In the genomic region with DNA sequence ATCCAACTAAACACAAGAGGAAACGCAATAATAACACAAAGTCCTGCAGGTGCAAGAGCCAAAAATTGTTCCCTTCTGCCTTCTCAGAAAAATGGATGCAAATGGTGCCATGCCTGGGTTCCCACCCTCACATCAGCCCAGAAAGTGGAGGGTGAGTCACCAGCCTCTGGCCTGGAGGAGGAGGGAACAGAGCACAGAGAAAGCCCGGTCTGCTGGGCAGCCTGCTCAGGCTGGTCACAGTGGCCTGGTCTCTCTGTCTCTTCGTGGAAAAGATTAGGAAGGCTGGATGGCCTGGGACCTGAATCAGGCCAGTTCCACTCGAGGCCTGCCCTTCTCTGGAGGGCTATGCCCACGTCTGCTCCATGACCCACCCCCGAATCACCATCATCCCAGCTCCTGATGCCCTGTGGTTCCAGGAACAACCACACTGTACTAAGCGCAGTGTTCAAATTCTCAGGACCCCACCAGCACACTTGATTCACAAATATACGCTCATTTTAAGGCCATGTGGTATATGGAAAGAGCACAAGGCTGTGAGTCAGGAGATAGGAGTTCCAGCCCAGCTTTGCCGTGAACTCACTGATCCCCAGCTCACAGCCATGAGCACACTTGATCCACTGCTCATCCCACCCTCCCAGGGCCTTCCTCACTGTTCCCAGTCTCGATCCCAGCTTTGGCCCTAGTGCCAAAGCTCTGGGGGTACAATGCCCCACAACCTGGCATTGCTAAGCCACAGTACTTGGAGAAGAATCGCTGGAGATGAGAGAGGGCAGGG, we compare ENCODE assay signal across 12 cellular contexts.
DNase-seq lines count a peak whose midpoint lies in the region; ATAC-seq and TF ChIP-seq lines count a peak whose summit lies in the region.
"Had no signal": no experiment of that assay in that cellular context is flagged by ENCODE, and none has a peak within 500 bp of the region (broad histone marks: within the 10 kb centered on the region; RNA-seq: fewer than 3 reads in every experiment).

No MANE protein-coding gene starts in this region.

- ATAC-seq in aorta (ENCODE audit: low FRiP score) (peak; percentile 48), GM19023 (IDR thresholded peaks at IDR 0.05; ENCODE audit: unreplicated experiment) (no peak)

- H3K27ac ChIP-seq in aorta (ENCODE audit: low read depth in 1 of 2, low read length in 2 of 2) (peak overlapping the region in 1 of 2 donors; percentile 87), transverse colon (no peak overlapping the region)
- H3K27ac ChIP-seq: 22Rv1, heart right ventricle, SK-N-MC had no signal

- H3K36me3 ChIP-seq in aorta (ENCODE audit: control insufficient read depth in 1 of 2, insufficient read depth in 2 of 2, low read length in 1 of 2) (no peaks in the 10 kb centered on the region), transverse colon (no peaks in the 10 kb centered on the region)
- H3K36me3 ChIP-seq: heart right ventricle had no signal

- H3K27me3 ChIP-seq in aorta (ENCODE audit: control insufficient read depth in 1 of 2, insufficient read depth in 2 of 2, low read length in 1 of 2) (no peaks in the 10 kb centered on the region), transverse colon (no peaks in the 10 kb centered on the region)
- H3K27me3 ChIP-seq: heart right ventricle had no signal

- H3K4me1 ChIP-seq in aorta (ENCODE audit: control insufficient read depth in 1 of 2, insufficient read depth in 2 of 2, low read length in 2 of 2) (peaks cover 0 to 11% of the 10 kb centered on the region in 2 donors), transverse colon (no peaks in the 10 kb centered on the region)

- no peak for TF ChIP-seq POLR2A in transverse colon (IDR thresholded peaks at IDR 0.05)

- POLR2A ChIA-PET in HEK293T (lab: Yijun Ruan, JAX), result no interaction called here

- H3K4me3 ChIP-seq in aorta (ENCODE audit: low read length in 2 of 2) (no peak overlapping the region), transverse colon (no peak overlapping the region)
- H3K4me3 ChIP-seq: heart right ventricle, SK-N-MC had no signal

- H3K9me3 ChIP-seq in aorta (ENCODE audit: control insufficient read depth, low read length) (no peaks in the 10 kb centered on the region), transverse colon (no peaks in the 10 kb centered on the region)
- H3K9me3 ChIP-seq: heart right ventricle had no signal

- DNase-seq in NCI-H1092 treated with DMSO at 0.1 percent for 48 hours (lab: John Stamatoyannopoulos, UW) (peak; percentile 45), NCI-H1092 (lab: John Stamatoyannopoulos, UW) (no peak), amniotic epithelial cell (ENCODE audit: low read depth) (peak; percentile 83), iris pigment epithelial cell (ENCODE audit: low read depth) (peak; percentile 74), aorta (peak; percentile 74 to 78), HEK293T (ENCODE audit: extremely low spot score) (no peak), transverse colon (no peak)
- DNase-seq: DND-41, heart right ventricle had no signal

- intact Hi-C loops in aorta (cut with DNase I), result loop anchor here in 1 of 2 donors (5.0 to 10.0 kb wide), 2 partner anchors 115 to 162 kb away; no protein-coding TSS in a partner anchor
- intact Hi-C loops in transverse colon (cut with DNase I; ENCODE audit: low total_unique reads), result no loop called here

- TF ChIP-seq CTCF in transverse colon (IDR thresholded peaks at IDR 0.05), result no peak

- in situ Hi-C loops in transverse colon (cut with MboI; ENCODE audit: low pct_ligation_motif_present in 1 of 4, low pct_unique_long_range_greater_than_20kb in 1 of 4, low sequenced_read_pairs in 3 of 4), result loop anchor here in 2 of 4 donors (25.0 kb wide), 1 partner anchor 290 kb away; no protein-coding TSS in a partner anchor

- WGBS in aorta, 2 donors, result 50 to 52% methylated on average over 11 of the region's 11 CpGs
- WGBS in transverse colon (ENCODE audit: low coverage in 1 of 2), 2 donors, result 62 to 81% methylated on average over 2 to 11 of the region's 11 CpGs

- no peak for TF ChIP-seq EP300 in transverse colon (IDR thresholded peaks at IDR 0.05; ENCODE audit: low read depth)

- CTCF ChIA-PET in HEK293T (lab: Yijun Ruan, JAX), result no interaction called here

TF ChIP-seq in HEK293T, 16 proteins besides CTCF, POLR2A, EP300 and RAD21:
- TF ChIP-seq ZNF384 (IDR thresholded peaks at IDR 0.05), result no peak
- no peak for TF ChIP-seq L3MBTL2 (conservative IDR thresholded peaks at IDR 0.05)
- TF ChIP-seq SUZ12 (IDR thresholded peaks at IDR 0.05), result no peak

Comparison
In these comparisons a context has a peak if more than half of its experiments do, and no peak if none do; other contexts are left out.
1. DNase-seq: peak in NCI-H1092 treated with DMSO at 0.1 percent for 48 hours (single experiment), amniotic epithelial cell (single experiment), iris pigment epithelial cell (single experiment) and aorta (2 of 2); none in NCI-H1092 (single experiment), HEK293T (single experiment) and transverse colon (single experiment).